In genomic region chr5:169013208-169013728, GRCh38 we compare ENCODE assay signal across 1 cellular context.
A peak's percentile ranks its signal among the peaks of the same experiment; 100 is the strongest.
TF ChIP-seq lines count a peak whose summit lies in the region.

No MANE protein-coding gene starts in this region.

TF ChIP-seq in HEK293, 187 proteins besides CTCF, POLR2A, EP300 and RAD21 (continued from another document):
- TF ChIP-seq ZNF280D (tag by site-specific recombination; IDR thresholded peaks at IDR 0.05) (no peak), BCL11A (tag by site-specific recombination; IDR thresholded peaks at IDR 0.05; ENCODE audit: low read depth) (no peak), ZNF792 (tag by site-specific recombination; IDR thresholded peaks at IDR 0.05) (no peak), ZSCAN16 (tag by site-specific recombination; IDR thresholded peaks at IDR 0.05) (no peak), OSR2 (tag by site-specific recombination; IDR thresholded peaks at IDR 0.05) (0 out of 2 replicates have a peak, but pooled peaks have one; percentile 22), GFI1B (tag by site-specific recombination; IDR thresholded peaks at IDR 0.05) (no peak), ZFHX2 (tag by site-specific recombination; conservative IDR thresholded peaks at IDR 0.05) (peak; percentile 67), ZBTB8A (tag by site-specific recombination; IDR thresholded peaks at IDR 0.05) (peak; percentile 68), ELK4 (IDR thresholded peaks at IDR 0.05; ENCODE audit: borderline replicate concordance, low read depth, low read length) (no peak), PATZ1 (tag by site-specific recombination; IDR thresholded peaks at IDR 0.05) (0 out of 2 replicates have a peak, but pooled peaks have one; percentile 17)
